7 cellular contexts compared by ENCODE assay signal in genomic region chr7:12720466-12720865, GRCh38. TPM values are rescaled to one million over a fixed set of nuclear protein-coding genes. Genes with fewer than 3 reads are reported as not detected.
A peak's percentile ranks its signal among the peaks of the same experiment; 100 is the strongest.
DNase-seq lines count a peak whose midpoint lies in the region; TF ChIP-seq lines count a peak whose summit lies in the region.
"Not testable (repeated sequence)": the region's sequence is repeated elsewhere in the genome, so short reads cannot be mapped to it uniquely, and the experiment has no call there.

No MANE protein-coding gene starts in this region.

- H2BK5ac ChIP-seq in mesendoderm (ENCODE audit: low read length): not testable (repeated sequence)

- CTCF ChIA-PET in RWPE1 (lab: Yijun Ruan, JAX): not testable (repeated sequence)

- H3K27me3 ChIP-seq in left ventricle myocardium inferior (ENCODE audit: low read depth); mesendoderm (ENCODE audit: insufficient read depth, low read length, poor library complexity); spleen (replicated peaks in 1 of 7); tibial nerve: not testable (repeated sequence)

- POLR2A ChIA-PET in RWPE1 (lab: Yijun Ruan, JAX; ENCODE audit: low non-redundant PET): not testable (repeated sequence)

- not testable (repeated sequence) for H3K9me3 ChIP-seq in left ventricle myocardium inferior (replicated peaks); spleen; tibial nerve

- not testable (repeated sequence) for H3K79me1 ChIP-seq in mesendoderm (ENCODE audit: low read length)

- H3K4me2 ChIP-seq in mesendoderm (ENCODE audit: low read length): not testable (repeated sequence)

- TF ChIP-seq CTCF in RWPE1 (conservative IDR thresholded peaks at IDR 0.05; ENCODE audit: low read depth); coronary artery (IDR thresholded peaks at IDR 0.05); left ventricle myocardium inferior (IDR thresholded peaks at IDR 0.05; ENCODE audit: borderline replicate concordance); spleen (IDR thresholded peaks at IDR 0.05 in 8 of 11, conservative IDR thresholded peaks at IDR 0.05 in 3 of 11); tibial nerve (IDR thresholded peaks at IDR 0.05): not testable (repeated sequence)

- not testable (repeated sequence) for TF ChIP-seq POLR2A in spleen (IDR thresholded peaks at IDR 0.05); tibial nerve (IDR thresholded peaks at IDR 0.05)

- not testable (repeated sequence) for H4K8ac ChIP-seq in mesendoderm (ENCODE audit: low read depth, low read length)

- not testable (repeated sequence) for H3K56ac ChIP-seq in mesendoderm (ENCODE audit: low read length)

- H3K9me3 Mint-ChIP-seq in activated naive CD8-positive, alpha-beta T cell treated with anti-CD3 and anti-CD28 coated beads for 36 hours: not testable (repeated sequence)

- H3K4me3 Mint-ChIP-seq in activated naive CD8-positive, alpha-beta T cell treated with anti-CD3 and anti-CD28 coated beads for 36 hours: not testable (repeated sequence)

- H3K27ac Mint-ChIP-seq in activated naive CD8-positive, alpha-beta T cell treated with anti-CD3 and anti-CD28 coated beads for 36 hours: peak overlapping the region; percentile 44

- not testable (repeated sequence) for TF ChIP-seq EP300 in tibial nerve (IDR thresholded peaks at IDR 0.05)

- peak overlapping the region; percentile 26 for H3K4me3 ChIP-seq in coronary artery
- H3K4me3 ChIP-seq in left ventricle myocardium inferior: peak overlapping the region; percentile 16
- H3K4me3 ChIP-seq in mesendoderm (ENCODE audit: low read length); spleen; tibial nerve: not testable (repeated sequence)

- not testable (repeated sequence) for H4K5ac ChIP-seq in mesendoderm (ENCODE audit: low read length)

- no CpG with 5 or more reads among the region's 11 CpGs for WGBS in mesendoderm (ENCODE audit: extremely low coverage, insufficient coverage, low lambda C conversion rate)
- 91 to 98% (median 93%) methylated on average over 11 of the region's 11 CpGs for WGBS in spleen, 5 donors
- WGBS in tibial nerve, 2 donors: 97 to 98% methylated on average over 11 of the region's 11 CpGs

- not testable (repeated sequence) for H2BK15ac ChIP-seq in mesendoderm (replicated peaks; ENCODE audit: low read depth)

- DNase-seq in RWPE1 (ENCODE audit: low spot score); activated naive CD8-positive, alpha-beta T cell treated with anti-CD3 and anti-CD28 coated beads for 36 hours; coronary artery (ENCODE audit: low spot score); left ventricle myocardium inferior; mesendoderm; spleen; tibial nerve (ENCODE audit: low spot score in 2 of 2): not testable (repeated sequence)

- not testable (repeated sequence) for H3K36me3 ChIP-seq in left ventricle myocardium inferior; mesendoderm (ENCODE audit: control insufficient read depth, insufficient read depth, low read length); spleen; tibial nerve

- not testable (repeated sequence) for H2AK5ac ChIP-seq in mesendoderm (ENCODE audit: low read length)

- not testable (repeated sequence) for H3K9ac ChIP-seq in mesendoderm (ENCODE audit: low read length)

- intact Hi-C loops in left ventricle myocardium inferior (cut with micrococcal nuclease); spleen (cut with DNase I; ENCODE audit: low total_unique reads): not testable (repeated sequence)

- H3K27me3 Mint-ChIP-seq in activated naive CD8-positive, alpha-beta T cell treated with anti-CD3 and anti-CD28 coated beads for 36 hours: not testable (repeated sequence)

- peak overlapping the region; percentile 84 for H3K27ac ChIP-seq in RWPE1
- peak overlapping the region; percentile 47 to 80 for H3K27ac ChIP-seq in coronary artery
- H3K27ac ChIP-seq in left ventricle myocardium inferior (replicated peaks): peak overlapping the region; percentile 82
- not testable (repeated sequence) for H3K27ac ChIP-seq in mesendoderm (ENCODE audit: low read depth, low read length)
- peak overlapping the region; percentile 51 to 84 (median 76) for H3K27ac ChIP-seq in spleen
- H3K27ac ChIP-seq in tibial nerve: peak overlapping the region in 3 of 4 donors; percentile 22 to 80 (median 77)

- H3K36me3 Mint-ChIP-seq in activated naive CD8-positive, alpha-beta T cell treated with anti-CD3 and anti-CD28 coated beads for 36 hours: not testable (repeated sequence)

- H2BK120ac ChIP-seq in mesendoderm (ENCODE audit: low read depth, low read length): not testable (repeated sequence)

- peaks cover 37% of the 10 kb centered on the region for H3K4me1 Mint-ChIP-seq in activated naive CD8-positive, alpha-beta T cell treated with anti-CD3 and anti-CD28 coated beads for 36 hours

- H3K79me2 ChIP-seq in mesendoderm (ENCODE audit: control insufficient read depth, insufficient read depth, low read length): not testable (repeated sequence)

- H3K23ac ChIP-seq in mesendoderm (ENCODE audit: low read length): not testable (repeated sequence)

- peak overlapping the region; percentile 28 for H3K18ac ChIP-seq in mesendoderm (ENCODE audit: low read length)

- H3K4me1 ChIP-seq in left ventricle myocardium inferior (peaks cover 52% of the 10 kb centered on the region), spleen (peaks cover 0 to 60% (median 19%) of the 10 kb centered on the region in 6 donors), tibial nerve (peaks cover 0 to 47% (median 17%) of the 10 kb centered on the region in 4 donors)
- H3K4me1 ChIP-seq in mesendoderm (ENCODE audit: control insufficient read depth, low read depth, low read length): not testable (repeated sequence)

- H3K4ac ChIP-seq in mesendoderm (ENCODE audit: low read depth, low read length): not testable (repeated sequence)

RNA-seq across cellular contexts. Expression of gene ARL4A, which starts 33.0 kb away (rescaled TPM):
- 10 to 100 TPM; 12.2 to 13.8 TPM for total RNA-seq in activated naive CD8-positive, alpha-beta T cell treated with anti-CD3 and anti-CD28 coated beads for 36 hours
- total RNA-seq in left ventricle myocardium inferior (11.5 TPM), spleen (10 to 100 TPM; 15.8 to 40.9 (median 31.9) TPM), tibial nerve (10 to 100 TPM; 27.4 to 44.1 (median 34.2) TPM)
- 18.5 TPM for polyA plus RNA-seq in mesendoderm (2013, experiment 1 of 2)
- polyA plus RNA-seq in mesendoderm (2013, experiment 2 of 2): 21.7 TPM
- polyA plus RNA-seq in spleen: 10 to 100 TPM; 12.9 to 25.3 (median 15.8) TPM
